24 cellular contexts compared by ENCODE assay signal in genomic region chr3:17207019-17207418, GRCh38.
A peak's percentile ranks its signal among the peaks of the same experiment; 100 is the strongest.
DNase-seq lines count a peak whose midpoint lies in the region; ATAC-seq, FAIRE-seq and TF ChIP-seq lines count a peak whose summit lies in the region.
"Had no signal": no experiment of that assay in that cellular context is flagged by ENCODE, and none has a peak within 500 bp of the region (broad histone marks: within the 10 kb centered on the region; RNA-seq: fewer than 3 reads in every experiment).

No MANE protein-coding gene starts in this region.

- H3K9me1 ChIP-seq in IMR-90 (ENCODE audit: insufficient read depth, low read length) = no peaks in the 10 kb centered on the region

- in situ Hi-C loops in IMR-90 (cut with MboI; ENCODE audit: low sequenced_read_pairs) = no loop called here

- H4K5ac ChIP-seq in IMR-90 (ENCODE audit: low read depth, low read length) = no peak overlapping the region

- H4K91ac ChIP-seq in IMR-90 (ENCODE audit: insufficient read depth, low read depth, low read length) = no peak overlapping the region

- no TSS peak for BruUV-seq in IMR-90 (replicated peaks; lab: Mats Ljungman, UMichigan)

- no peaks in the 10 kb centered on the region for H3K27me3 ChIP-seq in IMR-90 (ENCODE audit: control insufficient read depth, insufficient read depth, low read length)
- no peaks in the 10 kb centered on the region for H3K27me3 ChIP-seq in osteoblast (ENCODE audit: insufficient read depth, low read length)
- no peaks in the 10 kb centered on the region for H3K27me3 ChIP-seq in aorta (ENCODE audit: control insufficient read depth in 1 of 2, insufficient read depth in 2 of 2, low read length in 1 of 2)
- H3K27me3 ChIP-seq: BE2C, MG63 had no signal

- H4K20me1 ChIP-seq in IMR-90 (ENCODE audit: insufficient read depth, low read length) (no peaks in the 10 kb centered on the region), osteoblast (ENCODE audit: insufficient read depth, low read length) (no peaks in the 10 kb centered on the region)

- FAIRE-seq in endometrium (lab: Jason Lieb, UNC) = peak; percentile 8

- H2BK5ac ChIP-seq in IMR-90 (ENCODE audit: low read depth, low read length, poor library complexity, severe bottlenecking) = no peak overlapping the region

- H3K27ac ChIP-seq in IMR-90 (ENCODE audit: insufficient read depth, low read length) (no peak overlapping the region), osteoblast (ENCODE audit: low read depth, low read length) (no peak overlapping the region), aorta (ENCODE audit: low read depth in 1 of 2, low read length in 2 of 2) (peak overlapping the region in 1 of 2 donors; percentile 57)
- H3K27ac ChIP-seq: RWPE1 had no signal

- H2BK120ac ChIP-seq in IMR-90 (ENCODE audit: low read depth, low read length) = no peak overlapping the region

- H3K9me3 ChIP-seq in IMR-90 (ENCODE audit: control insufficient read depth, insufficient read depth, low read length) (peaks cover 5% of the 10 kb centered on the region), osteoblast (ENCODE audit: low read depth, low read length) (peaks cover 2% of the 10 kb centered on the region), aorta (ENCODE audit: control insufficient read depth, low read length) (peaks cover 2% of the 10 kb centered on the region)
- H3K9me3 ChIP-seq: BE2C, MG63 had no signal

- peaks cover 2% of the 10 kb centered on the region; the same call in 1 of the 2 replicates for H3K4me1 ChIP-seq in IMR-90 (ENCODE audit: control insufficient read depth, insufficient read depth, low read length)
- H3K4me1 ChIP-seq in osteoblast (ENCODE audit: insufficient read depth, low read length) = no peaks in the 10 kb centered on the region
- peaks cover 3 to 4% of the 10 kb centered on the region in 2 donors for H3K4me1 ChIP-seq in aorta (ENCODE audit: control insufficient read depth in 1 of 2, insufficient read depth in 2 of 2, low read length in 2 of 2)
- H3K4me1 ChIP-seq: BE2C had no signal

- H3K79me2 ChIP-seq in osteoblast (ENCODE audit: insufficient read depth, low read length) = no peaks in the 10 kb centered on the region

- no peak overlapping the region for H3K9ac ChIP-seq in IMR-90 (ENCODE audit: low read depth, low read length)

- intact Hi-C loops in IMR-90 (cut with micrococcal nuclease) (no loop called here), aorta (cut with DNase I) (loop anchor here in 1 of 2 donors (2.0 kb wide), 1 partner anchor 28 kb away; no protein-coding TSS in a partner anchor)

- no peak overlapping the region for H2AK5ac ChIP-seq in IMR-90 (ENCODE audit: low read depth, low read length)

- no peak overlapping the region for H3K14ac ChIP-seq in IMR-90 (replicated peaks; ENCODE audit: low read depth, low read length)

- no peak overlapping the region for H3K18ac ChIP-seq in IMR-90 (ENCODE audit: low read depth, low read length)

- no peak overlapping the region for H3K56ac ChIP-seq in IMR-90 (ENCODE audit: extremely low read depth, insufficient read depth, low read length)

- H3K4me2 ChIP-seq in IMR-90 (ENCODE audit: low read depth, low read length) (no peak overlapping the region), osteoblast (ENCODE audit: insufficient read depth, low read length) (no peak overlapping the region)
- H3K4me2 ChIP-seq: GM23338 had no signal

- H3K36me3 ChIP-seq in IMR-90 (ENCODE audit: control insufficient read depth, insufficient read depth, low read length) = no peaks in the 10 kb centered on the region; the same call in 1 of the 2 replicates
- no peaks in the 10 kb centered on the region for H3K36me3 ChIP-seq in osteoblast (ENCODE audit: insufficient read depth, low read length)
- no peaks in the 10 kb centered on the region for H3K36me3 ChIP-seq in aorta (ENCODE audit: control insufficient read depth in 1 of 2, insufficient read depth in 2 of 2, low read length in 1 of 2)
- H3K36me3 ChIP-seq: BE2C, MG63 had no signal

- no peak overlapping the region for H2AFZ ChIP-seq in IMR-90 (replicated peaks; ENCODE audit: low read length, poor library complexity)
- no peak overlapping the region for H2AFZ ChIP-seq in osteoblast (ENCODE audit: low read length)
- H2AFZ ChIP-seq: GM23338 had no signal

- CTCF ChIA-PET in IMR-90 (lab: Yijun Ruan, JAX) = no interaction called here

- no peak overlapping the region for H2AK9ac ChIP-seq in IMR-90 (replicated peaks; ENCODE audit: low read depth, low read length, poor library complexity)

- H2BK20ac ChIP-seq in IMR-90 (ENCODE audit: low read depth, low read length) = no peak overlapping the region

- dilution Hi-C loops in IMR-90 (cut with HindIII; ENCODE audit: low sequenced_read_pairs, unreplicated experiment) = no loop called here

- DNase-seq in IMR-90 = peak; percentile 30
- peak; percentile 58 for DNase-seq in osteoblast (ENCODE audit: insufficient read length, low spot score, missing footprints)
- DNase-seq in aorta = no peak
- no peak for DNase-seq in DMS114 treated with DMSO at 0.1 percent for 48 hours (lab: John Stamatoyannopoulos, UW; ENCODE audit: unreplicated experiment)
- no peak for DNase-seq in NOMO-1 treated with DMSO at 0.1 percent for 48 hours (lab: John Stamatoyannopoulos, UW; ENCODE audit: unreplicated experiment)
- DNase-seq in NCI-H1048 (lab: John Stamatoyannopoulos, UW) = no peak
- DNase-seq: BE2C; CD8-positive, alpha-beta memory T cell; DMS 273 treated with DMSO at 0.1 percent for 48 hours; DMS79 treated with DMSO at 0.1 percent for 48 hours; H9; HFFc6; KG1; MG63; NCI-H1694; NCI-H2029 treated with DMSO at 0.1 percent for 48 hours; NCI-H446 treated with DMSO at 0.1 percent for 48 hours; NCI-H526; NCI-H82; SHP77 had no signal

- no peak for TF ChIP-seq RAD21 in IMR-90 (IDR thresholded peaks at IDR 0.05; ENCODE audit: low read length)

- no peak overlapping the region for H3K23ac ChIP-seq in IMR-90 (ENCODE audit: low read depth, low read length)

- H2BK15ac ChIP-seq in IMR-90 (ENCODE audit: low read depth, low read length) = no peak overlapping the region

- POLR2A ChIA-PET in IMR-90 (lab: Charles Lee; ENCODE audit: unreplicated experiment) = no interaction called here

- TF ChIP-seq POLR2A in IMR-90 (IDR thresholded peaks at IDR 0.05; ENCODE audit: low read depth, low read length) = no peak

- no peak for TF ChIP-seq CTCF in IMR-90 (conservative IDR thresholded peaks at IDR 0.05; ENCODE audit: low read depth, low read length)
- TF ChIP-seq CTCF in osteoblast (IDR thresholded peaks at IDR 0.05; ENCODE audit: extremely low read depth, low read depth, low read length) = no peak

- no peak for ATAC-seq in IMR-90 (ENCODE audit: low read depth)
- peak; percentile 52 for ATAC-seq in aorta (ENCODE audit: low FRiP score)
- ATAC-seq: GM23338, Panc1 had no signal

- no peaks in the 10 kb centered on the region for H3K79me1 ChIP-seq in IMR-90 (ENCODE audit: low read depth in 1 of 2, low read length in 2 of 2)

- no peak overlapping the region for H3K4ac ChIP-seq in IMR-90 (ENCODE audit: low read depth, low read length)

- H3K4me3 ChIP-seq in IMR-90 (ENCODE audit: insufficient read depth, low read depth, low read length) (no peak overlapping the region), osteoblast (ENCODE audit: insufficient read depth, low read length) (no peak overlapping the region), aorta (ENCODE audit: low read length in 2 of 2) (no peak overlapping the region)
- H3K4me3 ChIP-seq: GM23338, MG63 had no signal

- H4K8ac ChIP-seq in IMR-90 (ENCODE audit: low read depth in 2 of 2, low read length in 2 of 2) = no peak overlapping the region

TF ChIP-seq in IMR-90, 13 proteins besides CTCF, POLR2A, EP300 and RAD21:
- TF ChIP-seq CEBPB (IDR thresholded peaks at IDR 0.05; ENCODE audit: low read depth, low read length) = peak; percentile 11; the same call in 1 of the 2 replicates
- no peak for TF ChIP-seq NFE2L2 (IDR thresholded peaks at IDR 0.05; ENCODE audit: low read depth, low read length)

Comparison
In these comparisons a context has a peak if more than half of its experiments do, and no peak if none do; other contexts are left out.
1. DNase-seq: peak in IMR-90 (single experiment) and osteoblast (single experiment); none in aorta (0 of 2), DMS114 treated with DMSO at 0.1 percent for 48 hours (single experiment), NOMO-1 treated with DMSO at 0.1 percent for 48 hours (single experiment) and NCI-H1048 (single experiment).